Comparison of ENCODE assay signal across 9 cellular contexts in the genomic region with DNA sequence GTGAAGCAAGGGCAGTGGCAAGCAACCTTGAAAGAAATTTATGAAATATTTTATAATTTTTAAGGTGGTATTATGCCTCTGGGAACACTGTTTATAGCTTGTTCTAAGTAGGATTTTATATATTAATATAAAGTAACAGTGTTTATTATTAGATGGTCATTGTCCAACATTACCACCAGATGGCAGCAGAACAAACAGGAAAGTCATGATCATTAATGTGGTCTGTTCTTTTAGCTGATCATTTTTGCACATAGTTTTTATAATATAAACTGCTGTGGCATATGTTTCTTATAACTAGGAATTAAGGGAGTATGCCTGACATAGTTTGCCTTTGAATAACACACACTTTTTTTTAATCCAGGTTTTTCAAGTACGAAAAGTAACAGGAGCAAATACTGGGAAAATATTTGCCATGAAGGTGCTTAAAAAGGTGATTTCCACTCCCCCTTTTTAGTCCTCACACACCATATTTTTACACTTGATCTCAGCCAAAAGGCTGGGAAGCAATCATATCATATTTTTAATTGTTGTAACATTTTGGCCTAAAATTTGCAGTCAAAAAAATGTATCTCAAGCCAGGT. TPM values are rescaled to one million over a fixed set of nuclear protein-coding genes. Genes with fewer than 3 reads are reported as not detected.
DNase-seq lines count a peak whose midpoint lies in the region; ATAC-seq and TF ChIP-seq lines count a peak whose summit lies in the region.
"Had no signal": no experiment of that assay in that cellular context is flagged by ENCODE, and none has a peak within 500 bp of the region (broad histone marks: within the 10 kb centered on the region; RNA-seq: fewer than 3 reads in every experiment).

No MANE protein-coding gene starts in this region.

- H3K18ac ChIP-seq in mesenchymal stem cell (ENCODE audit: low read depth in 1 of 2, low read length in 2 of 2) = no peak overlapping the region

- DNase-seq in COR-L47 (lab: John Stamatoyannopoulos, UW) = peak; percentile 12
- DNase-seq in HCEC 1CT = peak; percentile 45
- peak; percentile 73 for DNase-seq in NCI-H82 (lab: John Stamatoyannopoulos, UW)
- DNase-seq in choroid plexus epithelial cell (ENCODE audit: low read depth) = peak; percentile 68
- peak; percentile 59 for DNase-seq in mesenchymal stem cell
- no peak for DNase-seq in stimulated activated CD4-positive, alpha-beta T cell treated with anti-CD3 and anti-CD28 coated beads, Interleukin-4, amount 100 ng/mL, for 4 hours

- peaks cover 26 to 61% of the 10 kb centered on the region in 2 experiments for H3K36me3 ChIP-seq in mesenchymal stem cell (ENCODE audit: control insufficient read depth in 1 of 2, insufficient read depth in 2 of 2, low read depth in 1 of 2, low read length in 2 of 2)

- no peak overlapping the region for H3K4me2 ChIP-seq in mesenchymal stem cell (ENCODE audit: low read length, poor library complexity, severe bottlenecking)

- H2BK5ac ChIP-seq in mesenchymal stem cell (ENCODE audit: low read depth, low read length, poor library complexity, severe bottlenecking) = no peak overlapping the region

- H3K4me3 ChIP-seq in choroid plexus epithelial cell (ENCODE audit: low read depth, low read length) (no peak overlapping the region), mesenchymal stem cell (ENCODE audit: insufficient read depth in 1 of 2, low read depth in 1 of 2, low read length in 2 of 2) (no peak overlapping the region)
- H3K4me3 ChIP-seq: SK-N-MC had no signal

- no peak overlapping the region for H3K14ac ChIP-seq in mesenchymal stem cell (ENCODE audit: low read length in 2 of 2)

- H2AK5ac ChIP-seq in mesenchymal stem cell (ENCODE audit: low read length, severe bottlenecking) = no peak overlapping the region

- no peaks in the 10 kb centered on the region for H3K27me3 ChIP-seq in mesenchymal stem cell (ENCODE audit: control insufficient read depth in 1 of 2, insufficient read depth in 1 of 2, low read length in 2 of 2)

- peaks cover 13% of the 10 kb centered on the region for H3K79me1 ChIP-seq in mesenchymal stem cell (replicated peaks; ENCODE audit: low read length, poor library complexity, severe bottlenecking)

- H3K9me3 ChIP-seq in mesenchymal stem cell (ENCODE audit: control insufficient read depth, low read length) = no peaks in the 10 kb centered on the region

- no peak overlapping the region for H3K23ac ChIP-seq in mesenchymal stem cell (ENCODE audit: low read length in 2 of 2)

- no peak overlapping the region for H3K9ac ChIP-seq in mesenchymal stem cell (ENCODE audit: low read length)

- WGBS in mesenchymal stem cell = no CpG with 5 or more reads among the region's 1 CpG

- no peak overlapping the region for H2BK15ac ChIP-seq in mesenchymal stem cell (ENCODE audit: low read depth, poor library complexity, severe bottlenecking)

- no peak overlapping the region for H2BK12ac ChIP-seq in mesenchymal stem cell (ENCODE audit: low read length in 2 of 2)

- no peak overlapping the region for H3K4ac ChIP-seq in mesenchymal stem cell (ENCODE audit: low read depth in 1 of 2, low read length in 2 of 2)

- H2BK120ac ChIP-seq in mesenchymal stem cell (ENCODE audit: low read depth, low read length) = no peak overlapping the region

- ATAC-seq in HG03135 (IDR thresholded peaks at IDR 0.05; ENCODE audit: unreplicated experiment) (no peak), HG03520 (IDR thresholded peaks at IDR 0.05; ENCODE audit: unreplicated experiment) (no peak)

- H4K8ac ChIP-seq in mesenchymal stem cell (ENCODE audit: low read length) = no peak overlapping the region

- peak; percentile 50 for TF ChIP-seq CTCF in choroid plexus epithelial cell (conservative IDR thresholded peaks at IDR 0.05; ENCODE audit: low read depth, low read length)

- H3K4me1 ChIP-seq in mesenchymal stem cell (ENCODE audit: control insufficient read depth, insufficient read depth, low read depth, low read length) = no peaks in the 10 kb centered on the region

- no peak overlapping the region for H3K27ac ChIP-seq in mesenchymal stem cell (ENCODE audit: low read length, poor library complexity, severe bottlenecking)
- H3K27ac ChIP-seq: SK-N-MC had no signal

- no peak overlapping the region for H2AFZ ChIP-seq in mesenchymal stem cell (ENCODE audit: low read depth, low read length)

- H4K91ac ChIP-seq in mesenchymal stem cell (ENCODE audit: low read length) = no peak overlapping the region

RNA-seq across cellular contexts. Expression of gene RPS6KB1, which starts 21.4 kb away (rescaled TPM):
- 17.4 TPM for polyA plus RNA-seq in mesenchymal stem cell (2013, experiment 1 of 2)
- 17.7 TPM for polyA plus RNA-seq in mesenchymal stem cell (2013, experiment 2 of 2)

RNA-seq across cellular contexts. Expression of gene TUBD1, which starts 21.6 kb away (rescaled TPM):
- 4.7 TPM for polyA plus RNA-seq in mesenchymal stem cell (2013, experiment 1 of 2)
- polyA plus RNA-seq in mesenchymal stem cell (2013, experiment 2 of 2) = 4.6 TPM

RNA-seq across cellular contexts. Expression of gene RNFT1, which starts 50.2 kb away (rescaled TPM):
- 14.0 TPM for polyA plus RNA-seq in mesenchymal stem cell (2013, experiment 1 of 2)
- polyA plus RNA-seq in mesenchymal stem cell (2013, experiment 2 of 2) = 15.2 TPM

Comparison
In these comparisons a context has a peak if more than half of its experiments do, and no peak if none do; other contexts are left out.
1. DNase-seq: peak in COR-L47 (single experiment), HCEC 1CT (single experiment), NCI-H82 (single experiment), choroid plexus epithelial cell (single experiment) and mesenchymal stem cell (single experiment); none in stimulated activated CD4-positive, alpha-beta T cell treated with anti-CD3 and anti-CD28 coated beads, Interleukin-4, amount 100 ng/mL, for 4 hours (0 of 2).